ENCODE assay signal across 1 cellular context in the genomic region with DNA sequence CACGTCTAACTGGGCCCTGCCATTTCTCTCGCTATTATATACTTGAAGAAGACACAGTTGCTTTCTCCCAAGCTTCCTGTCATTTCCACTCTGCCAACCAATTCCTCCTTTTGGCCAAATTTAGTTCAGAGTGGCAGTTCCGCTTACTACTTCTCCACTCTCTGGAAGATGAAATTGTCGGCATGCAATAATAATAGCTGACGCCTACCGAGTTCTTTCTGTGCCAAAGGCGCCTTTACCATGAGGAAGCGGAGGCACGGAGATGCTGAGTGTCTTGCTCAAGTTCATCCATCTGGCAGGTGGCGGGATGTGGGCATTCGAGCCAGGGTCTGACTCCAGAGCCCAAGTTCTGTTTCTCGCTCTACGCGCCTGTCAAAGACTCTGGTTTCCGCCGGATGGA.
TF ChIP-seq lines count a peak whose summit lies in the region.

No MANE protein-coding gene starts in this region.

TF ChIP-seq in HepG2, 621 proteins besides CTCF, POLR2A, EP300 and RAD21:
- TF ChIP-seq PLRG1 (conservative IDR thresholded peaks at IDR 0.05): no peak
- TF ChIP-seq, protein P1, sequence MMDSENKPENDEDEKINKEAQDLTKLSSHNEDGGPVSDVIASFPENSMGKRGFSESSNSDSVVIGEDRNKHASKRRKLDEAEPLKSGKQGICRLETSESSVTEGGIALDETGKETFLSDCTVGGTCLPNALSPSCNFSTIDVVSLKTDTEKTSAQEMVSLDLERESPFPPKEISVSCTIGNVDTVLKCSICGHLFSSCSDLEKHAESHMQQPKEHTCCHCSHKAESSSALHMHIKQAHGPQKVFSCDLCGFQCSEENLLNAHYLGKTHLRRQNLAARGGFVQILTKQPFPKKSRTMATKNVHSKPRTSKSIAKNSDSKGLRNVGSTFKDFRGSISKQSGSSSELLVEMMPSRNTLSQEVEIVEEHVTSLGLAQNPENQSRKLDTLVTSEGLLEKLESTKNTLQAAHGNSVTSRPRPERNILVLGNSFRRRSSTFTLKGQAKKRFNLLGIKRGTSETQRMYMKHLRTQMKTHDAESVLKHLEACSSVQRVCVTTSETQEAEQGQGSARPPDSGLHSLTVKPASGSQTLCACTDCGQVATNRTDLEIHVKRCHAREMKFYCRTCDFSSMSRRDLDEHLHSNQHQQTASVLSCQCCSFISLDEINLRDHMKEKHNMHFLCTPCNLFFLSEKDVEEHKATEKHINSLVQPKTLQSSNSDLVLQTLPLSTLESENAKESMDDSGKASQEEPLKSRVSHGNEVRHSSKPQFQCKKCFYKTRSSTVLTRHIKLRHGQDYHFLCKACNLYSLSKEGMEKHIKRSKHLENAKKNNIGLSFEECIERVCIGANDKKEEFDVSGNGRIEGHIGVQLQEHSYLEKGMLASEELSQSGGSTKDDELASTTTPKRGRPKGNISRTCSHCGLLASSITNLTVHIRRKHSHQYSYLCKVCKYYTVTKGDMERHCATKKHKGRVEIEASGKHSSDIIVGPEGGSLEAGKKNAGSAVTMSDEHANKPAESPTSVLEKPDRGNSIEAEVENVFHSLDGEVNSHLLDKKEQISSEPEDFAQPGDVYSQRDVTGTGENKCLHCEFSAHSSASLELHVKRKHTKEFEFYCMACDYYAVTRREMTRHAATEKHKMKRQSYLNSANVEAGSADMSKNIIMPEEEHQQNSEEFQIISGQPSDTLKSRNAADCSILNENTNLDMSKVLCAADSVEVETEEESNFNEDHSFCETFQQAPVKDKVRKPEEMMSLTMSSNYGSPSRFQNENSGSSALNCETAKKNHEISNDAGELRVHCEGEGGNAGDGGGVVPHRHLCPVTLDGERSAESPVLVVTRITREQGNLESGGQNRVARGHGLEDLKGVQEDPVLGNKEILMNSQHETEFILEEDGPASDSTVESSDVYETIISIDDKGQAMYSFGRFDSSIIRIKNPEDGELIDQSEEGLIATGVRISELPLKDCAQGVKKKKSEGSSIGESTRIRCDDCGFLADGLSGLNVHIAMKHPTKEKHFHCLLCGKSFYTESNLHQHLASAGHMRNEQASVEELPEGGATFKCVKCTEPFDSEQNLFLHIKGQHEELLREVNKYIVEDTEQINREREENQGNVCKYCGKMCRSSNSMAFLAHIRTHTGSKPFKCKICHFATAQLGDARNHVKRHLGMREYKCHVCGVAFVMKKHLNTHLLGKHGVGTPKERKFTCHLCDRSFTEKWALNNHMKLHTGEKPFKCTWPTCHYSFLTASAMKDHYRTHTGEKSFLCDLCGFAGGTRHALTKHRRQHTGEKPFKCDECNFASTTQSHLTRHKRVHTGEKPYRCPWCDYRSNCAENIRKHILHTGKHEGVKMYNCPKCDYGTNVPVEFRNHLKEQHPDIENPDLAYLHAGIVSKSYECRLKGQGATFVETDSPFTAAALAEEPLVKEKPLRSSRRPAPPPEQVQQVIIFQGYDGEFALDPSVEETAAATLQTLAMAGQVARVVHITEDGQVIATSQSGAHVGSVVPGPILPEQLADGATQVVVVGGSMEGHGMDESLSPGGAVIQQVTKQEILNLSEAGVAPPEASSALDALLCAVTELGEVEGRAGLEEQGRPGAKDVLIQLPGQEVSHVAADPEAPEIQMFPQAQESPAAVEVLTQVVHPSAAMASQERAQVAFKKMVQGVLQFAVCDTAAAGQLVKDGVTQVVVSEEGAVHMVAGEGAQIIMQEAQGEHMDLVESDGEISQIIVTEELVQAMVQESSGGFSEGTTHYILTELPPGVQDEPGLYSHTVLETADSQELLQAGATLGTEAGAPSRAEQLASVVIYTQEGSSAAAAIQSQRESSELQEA (CRISPR knock-in tag; IDR thresholded peaks at IDR 0.05; ENCODE audit: not compliant biosample characterization): no peak
